22 cellular contexts compared by ENCODE assay signal in genomic region chr12:15919491-15919890, GRCh38.
"Had no signal": no experiment of that assay in that cellular context is flagged by ENCODE, and none has a peak within 500 bp of the region (broad histone marks: within the 10 kb centered on the region; RNA-seq: fewer than 3 reads in every experiment).

No MANE protein-coding gene starts in this region.

- H3K27ac ChIP-seq: brain microvascular endothelial cell, testis had no signal

- H3K9me3 ChIP-seq: heart left ventricle, testis had no signal

- H3K27me3 ChIP-seq: brain microvascular endothelial cell, heart left ventricle, testis had no signal

- H3K4me3 ChIP-seq: heart left ventricle, lung, testis had no signal

- DNase-seq: activated CD4-positive, alpha-beta memory T cell treated with anti-CD3 and anti-CD28 coated beads, Interleukin-2, amount 10 ng/mL, durations not matched to agents 7 days and 5 days; activated CD4-positive, alpha-beta T cell treated with anti-CD3 and anti-CD28 coated beads for 4 hours; activated effector memory CD4-positive, alpha-beta T cell treated with anti-CD3 and anti-CD28 coated beads, Interleukin-2, amount 50 U/mL, for 16 hours; activated T-cell treated with anti-CD3 and anti-CD28 coated beads, Interleukin-2, amount 50 U/mL, for 4 hours; amniotic stem cell; brain microvascular endothelial cell; cortex of kidney; effector CD4-positive, alpha-beta T cell; foreskin melanocyte; heart left ventricle; immature natural killer cell; naive thymus-derived CD4-positive, alpha-beta T cell; nucleus accumbens; posterior cingulate gyrus; right cardiac atrium; small intestine; stimulated activated CD4-positive, alpha-beta T cell treated with anti-CD3 and anti-CD28 coated beads, Interleukin-4, amount 100 ng/mL, for 4 hours; stimulated activated CD8-positive, alpha-beta memory T cell treated with anti-CD3 and anti-CD28 coated beads, Interleukin-4, amount 100 ng/mL, for 48 hours; stimulated activated naive CD4-positive, alpha-beta T cell treated with Interleukin-2 at 50 U/mL for 16 hours; T-helper 17 cell; testis had no signal

- H3K36me3 ChIP-seq: brain microvascular endothelial cell had no signal
